In genomic region chr7:52749880-52750279, GRCh38 we compare ENCODE assay signal across 19 cellular contexts.
DNase-seq lines count a peak whose midpoint lies in the region; ATAC-seq and TF ChIP-seq lines count a peak whose summit lies in the region.
"Had no signal": no experiment of that assay in that cellular context is flagged by ENCODE, and none has a peak within 500 bp of the region (broad histone marks: within the 10 kb centered on the region; RNA-seq: fewer than 3 reads in every experiment).

No MANE protein-coding gene starts in this region.

- H2AFZ ChIP-seq in H9 (ENCODE audit: low read length): no peak overlapping the region
- no peak overlapping the region for H2AFZ ChIP-seq in SU-DHL-6 (ENCODE audit: low read depth, low read length, severe bottlenecking)

- H4K5ac ChIP-seq in H9 (ENCODE audit: insufficient read length, low read depth, low read length): no peak overlapping the region

- H3K4ac ChIP-seq in H9 (ENCODE audit: low read depth, low read length): no peak overlapping the region

- H3K14ac ChIP-seq in H9 (ENCODE audit: insufficient read depth, low read length): no peak overlapping the region

- H3K4me1 ChIP-seq in H9 (ENCODE audit: insufficient read depth, low read length): no peaks in the 10 kb centered on the region
- H3K4me1 ChIP-seq: BLaER1, Peyer's patch, tibial artery had no signal

- H3T11ph ChIP-seq in H9 (ENCODE audit: low read length): no peak overlapping the region

- H3K9me2 ChIP-seq in SU-DHL-6 (replicated peaks; ENCODE audit: insufficient read depth, low read length): no peaks in the 10 kb centered on the region

- H3K23ac ChIP-seq in H9 (ENCODE audit: insufficient read length, low read depth, low read length): no peak overlapping the region

- H3K4me2 ChIP-seq in H9 (ENCODE audit: insufficient read depth, insufficient read length, low read length): no peak overlapping the region
- H3K4me2 ChIP-seq in SU-DHL-6 (ENCODE audit: low read depth, low read length, poor library complexity, severe bottlenecking): no peak overlapping the region
- H3K4me2 ChIP-seq: BLaER1, KMS-11 had no signal

- no peaks in the 10 kb centered on the region for H3K4me1 Mint-ChIP-seq in H9
- H3K4me1 Mint-ChIP-seq: activated naive CD8-positive, alpha-beta T cell treated with anti-CD3 and anti-CD28 coated beads, Interleukin-2, amount 50 U/mL, for 24 hours had no signal

- no peaks in the 10 kb centered on the region for H3K79me2 ChIP-seq in H9 (ENCODE audit: insufficient read depth, low read length)
- no peaks in the 10 kb centered on the region for H3K79me2 ChIP-seq in SU-DHL-6 (ENCODE audit: insufficient read depth, low read length)

- H3K56ac ChIP-seq in H9 (ENCODE audit: insufficient read length, low read depth, low read length): no peak overlapping the region

- intact Hi-C loops in left colon (cut with DNase I, micrococcal nuclease): no loop called here

- DNase-seq in DMS 273 (lab: John Stamatoyannopoulos, UW; ENCODE audit: unreplicated experiment) (peak; percentile 39), DMS 273 treated with DMSO at 0.1 percent for 48 hours (lab: John Stamatoyannopoulos, UW) (no peak), H9 (peak; percentile 53), left colon (peak in 1 of 2 donors; percentile 33), kidney glomerular epithelial cell (lab: John Stamatoyannopoulos, UW) (no peak)
- DNase-seq: 8988T; activated CD8-positive, alpha-beta memory T cell treated with anti-CD3 and anti-CD28 coated beads for 24 hours; activated naive CD8-positive, alpha-beta T cell treated with anti-CD3 and anti-CD28 coated beads, Interleukin-2, amount 50 U/mL, for 24 hours; NCI-H1417; NCI-H226; Peyer's patch; tibial artery; WERI-Rb-1 had no signal

- no peaks in the 10 kb centered on the region for H4K20me1 ChIP-seq in H9 (ENCODE audit: control insufficient read depth, insufficient read depth, insufficient read length)
- H4K20me1 ChIP-seq in SU-DHL-6 (ENCODE audit: low read depth, low read length): no peaks in the 10 kb centered on the region
- H4K20me1 ChIP-seq: BLaER1 had no signal

- no peak overlapping the region for H4K8ac ChIP-seq in H9 (replicated peaks; ENCODE audit: insufficient read length, low read depth, low read length)

- H3K27ac Mint-ChIP-seq in H9: no peak overlapping the region
- H3K27ac Mint-ChIP-seq: activated naive CD8-positive, alpha-beta T cell treated with anti-CD3 and anti-CD28 coated beads, Interleukin-2, amount 50 U/mL, for 24 hours had no signal

- no peak overlapping the region for H3K4me3 ChIP-seq in SU-DHL-6 (ENCODE audit: insufficient read depth, low read length, poor library complexity, severe bottlenecking)
- H3K4me3 ChIP-seq: BLaER1, Peyer's patch, tibial artery had no signal

- no peak overlapping the region for H2BK5ac ChIP-seq in H9 (ENCODE audit: insufficient read length, low read length)

- H3K9ac ChIP-seq in H9 (ENCODE audit: extremely low read depth, insufficient read length, low read length) (no peak overlapping the region), SU-DHL-6 (ENCODE audit: low read length) (no peak overlapping the region)
- H3K9ac ChIP-seq: BLaER1, KMS-11 had no signal

- H2AK5ac ChIP-seq in H9 (ENCODE audit: insufficient read length, low read length): no peak overlapping the region

- H2BK15ac ChIP-seq in H9 (ENCODE audit: low read depth, low read length): no peak overlapping the region

- no peak overlapping the region for H2BK120ac ChIP-seq in H9 (ENCODE audit: low read depth, low read length, poor library complexity, severe bottlenecking)

- no peak overlapping the region for H3K4me3 Mint-ChIP-seq in H9
- H3K4me3 Mint-ChIP-seq: activated naive CD8-positive, alpha-beta T cell treated with anti-CD3 and anti-CD28 coated beads, Interleukin-2, amount 50 U/mL, for 24 hours had no signal

- no peak overlapping the region for H2BK12ac ChIP-seq in H9 (ENCODE audit: insufficient read length, low read depth, low read length)

- no peak overlapping the region for H3K18ac ChIP-seq in H9 (ENCODE audit: insufficient read length, low read depth, low read length)

- no peaks in the 10 kb centered on the region for H3K79me1 ChIP-seq in H9 (ENCODE audit: insufficient read depth, low read depth, low read length, poor library complexity, severe bottlenecking)

- H3K23me2 ChIP-seq in H9 (ENCODE audit: insufficient read length, low read depth, low read length, poor library complexity, severe bottlenecking): no peaks in the 10 kb centered on the region

- H3K36me3 Mint-ChIP-seq in H9 (ENCODE audit: insufficient read depth in 1 of 3, low read depth in 3 of 3): no peaks in the 10 kb centered on the region; a peak in 2 of 7 replicates

- no peaks in the 10 kb centered on the region for H3K9me3 Mint-ChIP-seq in H9

- no CpG with 5 or more reads among the region's 4 CpGs for WGBS in H9 (ENCODE audit: extremely low coverage, insufficient read length, low lambda C conversion rate)

- no peaks in the 10 kb centered on the region for H3K27me3 Mint-ChIP-seq in H9 (ENCODE audit: low read depth)
- H3K27me3 Mint-ChIP-seq: activated naive CD8-positive, alpha-beta T cell treated with anti-CD3 and anti-CD28 coated beads, Interleukin-2, amount 50 U/mL, for 24 hours had no signal

- TF ChIP-seq CTCF in H9 (conservative IDR thresholded peaks at IDR 0.05): peak; percentile 81
- TF ChIP-seq CTCF in SU-DHL-6 (IDR thresholded peaks at IDR 0.05; ENCODE audit: insufficient read depth, low read length, poor library complexity, severe bottlenecking): peak; percentile 10

- H3K36me3 ChIP-seq in SU-DHL-6 (ENCODE audit: low read length): no peaks in the 10 kb centered on the region
- H3K36me3 ChIP-seq: BLaER1, Peyer's patch, tibial artery, WERI-Rb-1 had no signal

- H3K9me3 ChIP-seq in H9 (ENCODE audit: control insufficient read depth, low read depth, low read length) (no peaks in the 10 kb centered on the region), SU-DHL-6 (ENCODE audit: insufficient read depth, low read length) (no peaks in the 10 kb centered on the region)
- H3K9me3 ChIP-seq: BLaER1, tibial artery had no signal

- H3K27me3 ChIP-seq in H9 (ENCODE audit: insufficient read depth, low read length) (no peaks in the 10 kb centered on the region), SU-DHL-6 (ENCODE audit: low read length) (no peaks in the 10 kb centered on the region)
- H3K27me3 ChIP-seq: BLaER1, Peyer's patch, tibial artery had no signal

- ATAC-seq in left colon (peak; percentile 43), GM19397 (IDR thresholded peaks at IDR 0.05; ENCODE audit: unreplicated experiment) (no peak), HG03354 (IDR thresholded peaks at IDR 0.05; ENCODE audit: poor library complexity, severe bottlenecking, unreplicated experiment) (no peak)
- ATAC-seq: activated naive CD8-positive, alpha-beta T cell treated with anti-CD3 and anti-CD28 coated beads, Interleukin-2, amount 50 U/mL, for 24 hours had no signal

- H3K27ac ChIP-seq in H9 (ENCODE audit: insufficient read length, low read depth, low read length) (no peak overlapping the region), SU-DHL-6 (ENCODE audit: low read depth, low read length) (no peak overlapping the region)
- H3K27ac ChIP-seq: BLaER1, HL-60, KMS-11, Peyer's patch, tibial artery, WERI-Rb-1 had no signal

- H2BK20ac ChIP-seq in H9 (ENCODE audit: low read depth, low read length, poor library complexity, severe bottlenecking): no peak overlapping the region

- no peaks in the 10 kb centered on the region for H3F3A ChIP-seq in SU-DHL-6 (ENCODE audit: insufficient read depth)

- H4K91ac ChIP-seq in H9 (ENCODE audit: insufficient read length, low read depth, low read length): no peak overlapping the region

Comparison
In these comparisons a context has a peak if more than half of its experiments do, and no peak if none do; other contexts are left out.
1. DNase-seq: peak in DMS 273 (single experiment) and H9 (single experiment); none in DMS 273 treated with DMSO at 0.1 percent for 48 hours (single experiment) and kidney glomerular epithelial cell (single experiment).